8 cellular contexts compared by ENCODE assay signal in the genomic region with DNA sequence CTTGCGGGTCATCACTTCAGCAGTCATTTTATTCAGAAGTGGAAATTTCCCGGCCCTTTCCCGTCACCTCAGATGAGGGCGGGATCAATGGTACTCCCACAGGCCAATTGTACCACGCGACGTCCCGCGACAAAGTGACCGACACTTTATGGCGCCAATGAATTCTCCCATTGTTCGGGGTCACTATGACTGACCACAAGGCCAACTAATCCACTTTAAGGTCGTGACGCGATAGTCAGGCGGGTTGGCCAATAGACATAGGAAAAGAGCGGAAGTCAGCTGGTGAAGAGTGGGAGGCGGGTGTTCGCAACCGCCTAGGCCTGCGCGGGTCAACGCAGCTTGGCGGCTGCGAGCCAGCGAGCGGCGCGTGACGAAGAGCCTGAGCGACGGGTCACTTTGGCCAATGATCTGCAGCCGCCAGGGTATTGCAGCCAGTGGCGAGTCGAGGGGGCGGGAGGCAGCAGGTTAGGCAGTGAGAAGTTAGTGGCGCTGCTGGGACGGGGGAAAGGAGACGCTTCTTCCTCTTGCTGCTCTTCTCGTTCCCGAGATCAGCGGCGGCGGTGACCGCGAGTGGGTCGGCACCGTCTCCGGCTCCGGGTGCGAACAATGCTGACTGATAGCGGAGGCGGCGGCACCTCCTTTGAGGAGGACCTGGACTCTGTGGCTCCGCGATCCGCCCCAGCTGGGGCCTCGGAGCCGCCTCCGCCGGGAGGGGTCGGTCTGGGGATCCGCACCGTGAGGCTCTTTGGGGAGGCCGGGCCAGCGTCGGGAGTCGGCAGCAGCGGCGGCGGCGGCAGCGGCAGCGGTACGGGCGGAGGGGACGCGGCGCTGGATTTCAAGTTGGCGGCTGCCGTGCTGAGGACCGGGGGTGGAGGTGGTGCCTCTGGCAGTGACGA. TPM values are rescaled to one million over a fixed set of nuclear protein-coding genes. Genes with fewer than 3 reads are reported as not detected.
DNase-seq lines count a peak whose midpoint lies in the region; ATAC-seq and TF ChIP-seq lines count a peak whose summit lies in the region.

Gene ANKHD1 (plus strand): TSS at position 472 of the 896 bp plus-strand sequence. CDS start 135 bp downstream, at position 607.

- H3K4me3 Mint-ChIP-seq in activated CD4-positive, alpha-beta memory T cell treated with anti-CD3 and anti-CD28 coated beads for 36 hours: no peak within 1 kb of the TSS

- ATAC-seq in GM19438 (IDR thresholded peaks at IDR 0.05; ENCODE audit: low read depth, unreplicated experiment): peak; percentile 79
- ATAC-seq in HG03575 (IDR thresholded peaks at IDR 0.05; ENCODE audit: extremely low read depth, insufficient number of reproducible peaks, low FRiP score, unreplicated experiment): peak; percentile 73
- peak; percentile 82 to 88 (median 86) for ATAC-seq in right lobe of liver

- no peaks in the 10 kb centered on the region for H3K36me3 ChIP-seq in duodenal mucosa (ENCODE audit: control insufficient read depth in 1 of 2, insufficient read depth in 2 of 2, low read length in 2 of 2)
- H3K36me3 ChIP-seq in right lobe of liver: no peaks in the 10 kb centered on the region

- H3K4me3 ChIP-seq in duodenal mucosa (ENCODE audit: low read depth in 1 of 2, low read length in 2 of 2): peak within 1 kb of the TSS; percentile 86 to 98
- H3K4me3 ChIP-seq in right lobe of liver: peak within 1 kb of the TSS; percentile 83 to 99 (median 98)

- H3K27me3 Mint-ChIP-seq in activated CD4-positive, alpha-beta memory T cell treated with anti-CD3 and anti-CD28 coated beads for 36 hours: no peaks in the 10 kb centered on the region

- DNase-seq in CD1c-positive myeloid dendritic cell (ENCODE audit: extremely low spot score): peak; percentile 100
- peak; percentile 96 for DNase-seq in NCI-H82 treated with DMSO at 0.1 percent for 48 hours (lab: John Stamatoyannopoulos, UW; ENCODE audit: unreplicated experiment)
- DNase-seq in activated CD4-positive, alpha-beta memory T cell treated with anti-CD3 and anti-CD28 coated beads for 36 hours: peak; percentile 99
- DNase-seq in right lobe of liver: peak; percentile 99
- DNase-seq in stimulated activated CD4-positive, alpha-beta T cell treated with anti-CD3 and anti-CD28 coated beads, Interleukin-4, amount 100 ng/mL, for 48 hours (ENCODE audit: low read depth in 2 of 2): peak; percentile 87 to 96

- H3K4me1 Mint-ChIP-seq in activated CD4-positive, alpha-beta memory T cell treated with anti-CD3 and anti-CD28 coated beads for 36 hours (ENCODE audit: low read depth): peaks cover 31% of the 10 kb centered on the region

- H3K27me3 ChIP-seq in duodenal mucosa (ENCODE audit: control insufficient read depth in 1 of 2, insufficient read depth in 2 of 2, low read length in 2 of 2): no peaks in the 10 kb centered on the region
- no peaks in the 10 kb centered on the region for H3K27me3 ChIP-seq in right lobe of liver

- WGBS in right lobe of liver (ENCODE audit: insufficient coverage, low coverage, low lambda C conversion rate, missing lambda C conversion rate): under 1% methylated on average over 35 of the region's 83 CpGs

- H3K9me3 Mint-ChIP-seq in activated CD4-positive, alpha-beta memory T cell treated with anti-CD3 and anti-CD28 coated beads for 36 hours: no peaks in the 10 kb centered on the region

- TF ChIP-seq CTCF in right lobe of liver (IDR thresholded peaks at IDR 0.05): no peak

- H3K9ac ChIP-seq in duodenal mucosa (ENCODE audit: low read depth in 1 of 2, low read length in 2 of 2): peak within 1 kb of the TSS; percentile 87 to 93

- H3K9me3 ChIP-seq in duodenal mucosa (ENCODE audit: control insufficient read depth in 1 of 2, low read length in 2 of 2) (no peaks in the 10 kb centered on the region), right lobe of liver (no peaks in the 10 kb centered on the region)

- POLR2A ChIA-PET in activated CD4-positive, alpha-beta memory T cell treated with anti-CD3 and anti-CD28 coated beads for 36 hours (lab: Charles Lee): interaction anchor here (0.6 to 2.6 kb wide), 17 partner anchors 7 to 928 kb away, joined by 3 to 15 read pairs (median 4); partner anchors contain the start of genes EIF4EBP3, HARS1, HARS2 and IK

- TF ChIP-seq POLR2A in right lobe of liver (IDR thresholded peaks at IDR 0.05): peak; percentile 98

- intact Hi-C loops in activated CD4-positive, alpha-beta memory T cell treated with anti-CD3 and anti-CD28 coated beads for 36 hours (cut with micrococcal nuclease): loop anchor here (1.0 to 2.0 kb wide), 13 partner anchors 19 to 310 kb away; partner anchors contain the start of genes APBB3, HARS1, HARS2 and PFDN1
- intact Hi-C loops in right lobe of liver (cut with DNase I): no loop called here

- CTCF ChIA-PET in activated CD4-positive, alpha-beta memory T cell treated with anti-CD3 and anti-CD28 coated beads for 36 hours (lab: Charles Lee): interaction anchor here (0.6 to 2.8 kb wide), 12 partner anchors 29 to 1217 kb away, joined by 3 to 12 read pairs (median 4); partner anchors contain the start of genes DIAPH1, EIF4EBP3 and HBEGF

- peaks cover 15% of the 10 kb centered on the region for H3K36me3 Mint-ChIP-seq in activated CD4-positive, alpha-beta memory T cell treated with anti-CD3 and anti-CD28 coated beads for 36 hours

- H3K27ac Mint-ChIP-seq in activated CD4-positive, alpha-beta memory T cell treated with anti-CD3 and anti-CD28 coated beads for 36 hours: no peak within 1 kb of the TSS

- H3K4me1 ChIP-seq in duodenal mucosa (ENCODE audit: control insufficient read depth in 1 of 2, insufficient read depth in 2 of 2, low read length in 2 of 2): peaks cover 16 to 29% of the 10 kb centered on the region in 2 donors
- H3K4me1 ChIP-seq in right lobe of liver: peaks cover 0 to 22% (median 0%) of the 10 kb centered on the region in 4 donors

- peak within 1 kb of the TSS; percentile 92 for H3K27ac ChIP-seq in duodenal mucosa (ENCODE audit: low read depth, low read length)
- peak within 1 kb of the TSS; percentile 89 to 95 (median 91) for H3K27ac ChIP-seq in right lobe of liver

RNA-seq across cellular contexts. Expression of gene ANKHD1, which starts in this region (rescaled TPM):
- 100 to 1,000 TPM; 102 to 105 TPM for total RNA-seq in activated CD4-positive, alpha-beta memory T cell treated with anti-CD3 and anti-CD28 coated beads for 36 hours
- total RNA-seq in right lobe of liver: 10 to 100 TPM; 45.5 to 73.2 (median 62.6) TPM

Comparison
In these comparisons a context has a peak if more than half of its experiments do, and no peak if none do; other contexts are left out.
1. Peak in every context shown above with its lines: DNase-seq, ATAC-seq, H3K4me3 ChIP-seq and H3K27ac ChIP-seq.